39 cellular contexts compared by ENCODE assay signal in the genomic region with DNA sequence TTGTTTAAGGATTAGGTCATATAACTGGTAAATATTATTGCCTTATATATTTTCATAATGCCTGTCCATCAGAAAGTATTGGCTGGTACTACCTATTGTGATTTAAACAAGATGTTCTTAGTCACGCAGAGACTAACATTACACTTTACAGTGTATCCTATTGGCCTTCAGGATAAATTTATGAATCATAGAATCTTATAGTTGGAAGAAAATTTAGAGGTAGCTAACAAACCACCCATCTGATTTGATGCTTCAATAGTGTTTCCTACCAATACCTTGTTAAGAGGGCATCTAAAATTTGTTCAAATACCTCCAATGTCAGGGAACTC.
"Had no signal": no experiment of that assay in that cellular context is flagged by ENCODE, and none has a peak within 500 bp of the region (broad histone marks: within the 10 kb centered on the region; RNA-seq: fewer than 3 reads in every experiment).

No MANE protein-coding gene starts in this region.

- H3K4me1 Mint-ChIP-seq: activated naive CD4-positive, alpha-beta T cell treated with anti-CD3 and anti-CD28 coated beads, Interleukin-2, amount 10 ng/mL, durations not matched to agents 7 days and 5 days; activated naive CD4-positive, alpha-beta T cell treated with anti-CD3 and anti-CD28 coated beads, Interleukin-2, amount 50 U/mL, for 24 hours; activated naive CD8-positive, alpha-beta T cell treated with anti-CD3 and anti-CD28 coated beads for 36 hours; activated naive CD8-positive, alpha-beta T cell treated with anti-CD3 and anti-CD28 coated beads, Interleukin-2, amount 10 ng/mL, durations not matched to agents 7 days and 5 days; activated naive CD8-positive, alpha-beta T cell treated with anti-CD3 and anti-CD28 coated beads, Interleukin-2, amount 50 U/mL, for 24 hours; activated T-helper 17 cell treated with anti-CD3 and anti-CD28 coated beads, Interleukin-2, amount 50 U/mL, for 72 hours; central memory CD8-positive, alpha-beta T cell had no signal

- H3K4me1 ChIP-seq: ascending aorta, body of pancreas, breast epithelium had no signal

- H3K36me3 Mint-ChIP-seq: activated naive CD4-positive, alpha-beta T cell treated with anti-CD3 and anti-CD28 coated beads, Interleukin-2, amount 10 ng/mL, durations not matched to agents 7 days and 5 days; activated naive CD4-positive, alpha-beta T cell treated with anti-CD3 and anti-CD28 coated beads, Interleukin-2, amount 50 U/mL, for 24 hours; activated naive CD4-positive, alpha-beta T cell treated with anti-CD3 and anti-CD28 coated beads, Interleukin-2, amount 50 U/mL, for 72 hours; activated naive CD8-positive, alpha-beta T cell; activated naive CD8-positive, alpha-beta T cell treated with anti-CD3 and anti-CD28 coated beads for 36 hours; activated naive CD8-positive, alpha-beta T cell treated with anti-CD3 and anti-CD28 coated beads, Interleukin-2, amount 10 ng/mL, durations not matched to agents 7 days and 5 days; brain had no signal

- ATAC-seq: activated naive CD4-positive, alpha-beta T cell treated with anti-CD3 and anti-CD28 coated beads, Interleukin-2, amount 50 U/mL, for 72 hours; activated naive CD8-positive, alpha-beta T cell treated with anti-CD3 and anti-CD28 coated beads, Interleukin-2, amount 50 U/mL, for 24 hours; activated T-cell treated with anti-CD3 and anti-CD28 coated beads, Interleukin-2, amount 50 U/mL, for 4 hours; activated T-cell treated with anti-CD3 and anti-CD28 coated beads, Interleukin-2, amount 50 U/mL, for 72 hours; activated T-helper 17 cell treated with anti-CD3 and anti-CD28 coated beads, Interleukin-2, amount 50 U/mL, for 72 hours; body of pancreas had no signal

- H3K27ac ChIP-seq: ascending aorta, body of pancreas, brain microvascular endothelial cell, breast epithelium, cardiac muscle cell had no signal

- H3K36me3 ChIP-seq: ascending aorta, brain microvascular endothelial cell, breast epithelium, cardiac muscle cell had no signal

- H3K4me3 Mint-ChIP-seq: activated naive CD4-positive, alpha-beta T cell treated with anti-CD3 and anti-CD28 coated beads for 36 hours; activated naive CD4-positive, alpha-beta T cell treated with anti-CD3 and anti-CD28 coated beads, Interleukin-2, amount 10 ng/mL, durations not matched to agents 7 days and 5 days; activated naive CD4-positive, alpha-beta T cell treated with anti-CD3 and anti-CD28 coated beads, Interleukin-2, amount 50 U/mL, for 24 hours; activated naive CD8-positive, alpha-beta T cell; activated naive CD8-positive, alpha-beta T cell treated with anti-CD3 and anti-CD28 coated beads for 36 hours; activated naive CD8-positive, alpha-beta T cell treated with anti-CD3 and anti-CD28 coated beads, Interleukin-2, amount 10 ng/mL, durations not matched to agents 7 days and 5 days; activated naive CD8-positive, alpha-beta T cell treated with anti-CD3 and anti-CD28 coated beads, Interleukin-2, amount 50 U/mL, for 24 hours; activated T-cell treated with anti-CD3 and anti-CD28 coated beads, Interleukin-2, amount 50 U/mL, for 24 hours; activated T-cell treated with anti-CD3 and anti-CD28 coated beads, Interleukin-2, amount 50 U/mL, for 4 hours; activated T-cell treated with anti-CD3 and anti-CD28 coated beads, Interleukin-2, amount 50 U/mL, for 72 hours; activated T-helper 1 cell treated with anti-CD3 and anti-CD28 coated beads, Interleukin-12 subunit alpha, Interleukin-12 subunit beta, Interleukin-2, Interleukin-4 antibody, amounts not matched to agents 30 ng/mL and 10 ng/mL and 1 ng/mL, durations not matched to agents 14 hours and 24 hours and 36 hours; activated T-helper 17 cell treated with anti-CD3 and anti-CD28 coated beads, Interleukin-2, amount 50 U/mL, for 72 hours; brain; central memory CD8-positive, alpha-beta T cell had no signal

- H3K4me3 ChIP-seq: ascending aorta, body of pancreas, breast epithelium, cardiac muscle cell had no signal

- DNase-seq: activated effector memory CD4-positive, alpha-beta T cell treated with anti-CD3 and anti-CD28 coated beads, Interleukin-2, amount 50 U/mL, for 16 hours; activated effector memory CD4-positive, alpha-beta T cell treated with Interleukin-2 at 50 U/mL for 16 hours; activated gamma-delta T cell; activated gamma-delta T cell treated with Interleukin-2 at 50 U/mL for 16 hours; activated naive CD4-positive, alpha-beta T cell; activated naive CD4-positive, alpha-beta T cell treated with anti-CD3 and anti-CD28 coated beads for 36 hours; activated naive CD4-positive, alpha-beta T cell treated with anti-CD3 and anti-CD28 coated beads, Interleukin-2, amount 10 ng/mL, durations not matched to agents 7 days and 5 days; activated naive CD4-positive, alpha-beta T cell treated with anti-CD3 and anti-CD28 coated beads, Interleukin-2, amount 50 U/mL, for 16 hours; activated naive CD4-positive, alpha-beta T cell treated with Interleukin-2 at 50 U/mL for 16 hours; activated naive CD8-positive, alpha-beta T cell treated with anti-CD3 and anti-CD28 coated beads for 36 hours; activated naive CD8-positive, alpha-beta T cell treated with anti-CD3 and anti-CD28 coated beads, Interleukin-2, amount 10 ng/mL, durations not matched to agents 7 days and 5 days; activated naive CD8-positive, alpha-beta T cell treated with anti-CD3 and anti-CD28 coated beads, Interleukin-2, amount 50 U/mL, for 24 hours; activated T-cell treated with anti-CD3 and anti-CD28 coated beads for 4 hours; activated T-cell treated with anti-CD3 and anti-CD28 coated beads, Interleukin-2, amount 50 U/mL, for 1 hour; activated T-cell treated with anti-CD3 and anti-CD28 coated beads, Interleukin-2, amount 50 U/mL, for 24 hours; activated T-cell treated with anti-CD3 and anti-CD28 coated beads, Interleukin-2, amount 50 U/mL, for 4 hours; activated T-cell treated with anti-CD3 and anti-CD28 coated beads, Interleukin-2, amount 50 U/mL, for 48 hours; activated T-cell treated with anti-CD3 and anti-CD28 coated beads, Interleukin-2, amount 50 U/mL, for 72 hours; amniotic stem cell; amygdala; anterior cingulate cortex; aorta; body of pancreas; brain microvascular endothelial cell; caudate nucleus; central memory CD4-positive, alpha-beta T cell; cerebellar nuclear complex had no signal

- H3K27ac Mint-ChIP-seq: activated naive CD4-positive, alpha-beta T cell treated with anti-CD3 and anti-CD28 coated beads for 36 hours; activated naive CD4-positive, alpha-beta T cell treated with anti-CD3 and anti-CD28 coated beads, Interleukin-2, amount 10 ng/mL, durations not matched to agents 7 days and 5 days; activated naive CD4-positive, alpha-beta T cell treated with anti-CD3 and anti-CD28 coated beads, Interleukin-2, amount 50 U/mL, for 24 hours; activated naive CD4-positive, alpha-beta T cell treated with anti-CD3 and anti-CD28 coated beads, Interleukin-2, amount 50 U/mL, for 72 hours; activated naive CD8-positive, alpha-beta T cell; activated naive CD8-positive, alpha-beta T cell treated with anti-CD3 and anti-CD28 coated beads for 36 hours; activated naive CD8-positive, alpha-beta T cell treated with anti-CD3 and anti-CD28 coated beads, Interleukin-2, amount 10 ng/mL, durations not matched to agents 7 days and 5 days; activated naive CD8-positive, alpha-beta T cell treated with anti-CD3 and anti-CD28 coated beads, Interleukin-2, amount 50 U/mL, for 24 hours; activated T-cell treated with anti-CD3 and anti-CD28 coated beads, Interleukin-2, amount 50 U/mL, for 24 hours; activated T-cell treated with anti-CD3 and anti-CD28 coated beads, Interleukin-2, amount 50 U/mL, for 72 hours; activated T-helper 1 cell treated with anti-CD3 and anti-CD28 coated beads, Interleukin-12 subunit alpha, Interleukin-12 subunit beta, Interleukin-2, Interleukin-4 antibody, amounts not matched to agents 30 ng/mL and 10 ng/mL and 1 ng/mL, durations not matched to agents 14 hours and 24 hours and 36 hours; activated T-helper 17 cell treated with anti-CD3 and anti-CD28 coated beads, Interleukin-2, amount 50 U/mL, for 72 hours; activated T-helper 2 cell treated with anti-CD3 and anti-CD28 coated beads, Interferon-gamma antibody, Interleukin-2, Interleukin-4, amounts not matched to agents 10 μg/mL and 5 μg/mL and 100 μg/mL, durations not matched to agents 14 hours and 24 hours and 36 hours had no signal

- H3K27me3 ChIP-seq: ascending aorta, body of pancreas, brain microvascular endothelial cell, breast epithelium, cardiac muscle cell had no signal

- H3K9me3 Mint-ChIP-seq: brain had no signal

- FAIRE-seq: bronchial epithelial cell had no signal

- H3K9me3 ChIP-seq: ascending aorta, body of pancreas, breast epithelium had no signal

- H3K27me3 Mint-ChIP-seq: activated naive CD4-positive, alpha-beta T cell treated with anti-CD3 and anti-CD28 coated beads, Interleukin-2, amount 10 ng/mL, durations not matched to agents 7 days and 5 days; activated naive CD4-positive, alpha-beta T cell treated with anti-CD3 and anti-CD28 coated beads, Interleukin-2, amount 50 U/mL, for 24 hours; activated naive CD8-positive, alpha-beta T cell; activated naive CD8-positive, alpha-beta T cell treated with anti-CD3 and anti-CD28 coated beads for 36 hours; activated naive CD8-positive, alpha-beta T cell treated with anti-CD3 and anti-CD28 coated beads, Interleukin-2, amount 10 ng/mL, durations not matched to agents 7 days and 5 days; activated naive CD8-positive, alpha-beta T cell treated with anti-CD3 and anti-CD28 coated beads, Interleukin-2, amount 50 U/mL, for 24 hours; activated T-cell treated with anti-CD3 and anti-CD28 coated beads, Interleukin-2, amount 50 U/mL, for 24 hours; activated T-helper 17 cell treated with anti-CD3 and anti-CD28 coated beads, Interleukin-2, amount 50 U/mL, for 72 hours; central memory CD8-positive, alpha-beta T cell had no signal
